ENCODE assay signal across 8 cellular contexts in genomic region chr16:75580-76501, GRCh38.
A peak's percentile ranks its signal among the peaks of the same experiment; 100 is the strongest.
DNase-seq lines count a peak whose midpoint lies in the region; ATAC-seq and TF ChIP-seq lines count a peak whose summit lies in the region.

No MANE protein-coding gene starts in this region.

- peaks cover 12% of the 10 kb centered on the region for H3K36me3 ChIP-seq in OCI-LY3 (replicated peaks; ENCODE audit: low read depth, low read length)
- H3K36me3 ChIP-seq in mucosa of rectum (ENCODE audit: control insufficient read depth in 2 of 2, insufficient read depth in 2 of 2, low read length in 2 of 2), result peaks cover 3 to 8% of the 10 kb centered on the region in 2 donors

- H3K4me2 ChIP-seq in OCI-LY3 (ENCODE audit: low read length), result peak overlapping the region; percentile 85

- peaks cover 15% of the 10 kb centered on the region for H3K79me2 ChIP-seq in OCI-LY3 (ENCODE audit: low read length)

- H3K9me3 ChIP-seq in OCI-LY3 (ENCODE audit: insufficient read depth, low read length), result no peaks in the 10 kb centered on the region
- no peaks in the 10 kb centered on the region for H3K9me3 ChIP-seq in mucosa of rectum (ENCODE audit: control insufficient read depth in 2 of 2, low read length in 2 of 2)

- no peaks in the 10 kb centered on the region for H4K20me1 ChIP-seq in OCI-LY3 (ENCODE audit: insufficient read depth, low read length)

- no peak for ATAC-seq in GM19351 (IDR thresholded peaks at IDR 0.05; ENCODE audit: unreplicated experiment)
- ATAC-seq in GM18907 (IDR thresholded peaks at IDR 0.05; ENCODE audit: unreplicated experiment), result no peak

- H3K4me1 ChIP-seq in OCI-LY3 (ENCODE audit: low read length) (peaks cover 25% of the 10 kb centered on the region), mucosa of rectum (ENCODE audit: control insufficient read depth in 2 of 2, insufficient read depth in 2 of 2, low read length in 2 of 2) (peaks cover 38 to 67% of the 10 kb centered on the region in 2 donors)

- TF ChIP-seq CTCF in OCI-LY3 (IDR thresholded peaks at IDR 0.05; ENCODE audit: low read depth, low read length), result no peak
- TF ChIP-seq CTCF in coronary artery (IDR thresholded peaks at IDR 0.05), result no peak
- TF ChIP-seq CTCF in GM10266 (IDR thresholded peaks at IDR 0.05; ENCODE audit: control insufficient read depth, insufficient read depth, low read depth, missing control alignments), result no peak

- H3K4me3 ChIP-seq in OCI-LY3 (ENCODE audit: low read length), result no peak overlapping the region
- peak overlapping the region; percentile 89 for H3K4me3 ChIP-seq in coronary artery
- peak overlapping the region in 1 of 2 donors; percentile 7 for H3K4me3 ChIP-seq in mucosa of rectum (ENCODE audit: low read length in 2 of 2)

- peaks cover 23% of the 10 kb centered on the region for H3K27me3 ChIP-seq in OCI-LY3 (ENCODE audit: low read depth, low read length)
- H3K27me3 ChIP-seq in mucosa of rectum (ENCODE audit: control insufficient read depth in 2 of 2, insufficient read depth in 2 of 2, low read length in 2 of 2), result peaks cover 0 to 4% of the 10 kb centered on the region in 2 donors

- peak; percentile 36 for DNase-seq in DMS53 (lab: John Stamatoyannopoulos, UW)
- DNase-seq in DMS53 treated with DMSO at 0.1 percent for 48 hours (lab: John Stamatoyannopoulos, UW; ENCODE audit: unreplicated experiment), result no peak
- DNase-seq in coronary artery (ENCODE audit: low spot score), result peak; percentile 92
- DNase-seq in GM10266 (ENCODE audit: extremely low spot score), result no peak

- H3K27ac ChIP-seq in OCI-LY3 (ENCODE audit: low read length), result no peak overlapping the region
- peak overlapping the region; percentile 99 to 100 for H3K27ac ChIP-seq in coronary artery
- peak overlapping the region; percentile 73 to 84 for H3K27ac ChIP-seq in mucosa of rectum (ENCODE audit: low read depth in 2 of 2, low read length in 2 of 2)

- H3K9ac ChIP-seq in OCI-LY3 (ENCODE audit: low read length) (peak overlapping the region; percentile 83; the same call in 1 of the 2 replicates), mucosa of rectum (ENCODE audit: low read depth in 1 of 2, low read length in 2 of 2) (peak overlapping the region; percentile 32 to 93)

- H2AFZ ChIP-seq in OCI-LY3 (ENCODE audit: low read depth, low read length), result no peak overlapping the region

Comparison
In these comparisons a context has a peak if more than half of its experiments do, and no peak if none do; other contexts are left out.
1. DNase-seq: peak in DMS53 (single experiment) and coronary artery (single experiment); none in DMS53 treated with DMSO at 0.1 percent for 48 hours (single experiment) and GM10266 (single experiment).